ENCODE assay signal across 8 cellular contexts in the genomic region with DNA sequence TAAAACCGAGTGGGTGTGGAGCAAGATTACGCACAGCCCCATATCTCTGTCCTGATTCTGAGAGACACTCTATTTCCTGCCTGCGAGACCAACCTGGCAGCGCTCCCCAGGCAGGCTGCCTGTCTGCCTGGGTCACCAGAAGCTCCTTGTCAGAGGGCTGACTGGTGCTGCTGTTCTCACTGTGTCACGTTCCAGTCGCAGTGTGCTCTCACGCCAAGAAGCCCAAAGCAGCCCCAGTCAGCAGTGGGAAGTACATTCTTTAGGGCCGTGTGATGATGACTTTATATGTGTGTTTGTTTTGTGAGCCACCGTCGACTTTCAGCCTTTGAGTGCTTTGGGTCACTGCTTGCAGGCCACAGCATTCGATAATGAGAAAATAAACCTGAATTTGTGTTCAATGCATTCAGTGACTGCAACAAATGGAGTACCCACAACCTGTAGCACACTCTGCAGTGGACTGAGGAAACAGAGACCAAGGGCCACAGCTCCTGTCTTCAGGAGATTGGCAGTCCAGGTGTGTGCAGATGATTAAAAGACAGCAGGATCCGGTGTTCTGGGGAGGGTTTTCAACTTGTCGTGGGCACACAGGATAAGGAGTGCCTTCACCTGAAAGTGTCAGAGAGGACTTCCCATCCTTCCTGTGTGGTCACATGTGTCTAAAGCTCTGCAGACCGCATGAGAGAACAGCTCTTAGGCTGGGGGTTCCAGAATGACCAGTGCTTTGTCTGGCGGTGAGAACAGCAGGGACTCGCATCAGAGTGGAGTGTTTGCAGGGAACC. TPM values are rescaled to one million over a fixed set of nuclear protein-coding genes. Genes with fewer than 3 reads are reported as not detected.
DNase-seq lines count a peak whose midpoint lies in the region; ATAC-seq and TF ChIP-seq lines count a peak whose summit lies in the region.

No MANE protein-coding gene starts in this region.

- H3K9me3 Mint-ChIP-seq in activated naive CD8-positive, alpha-beta T cell treated with anti-CD3 and anti-CD28 coated beads, Interleukin-2, amount 10 ng/mL, durations not matched to agents 7 days and 5 days = no peaks in the 10 kb centered on the region

- H3K4me1 Mint-ChIP-seq in activated naive CD8-positive, alpha-beta T cell treated with anti-CD3 and anti-CD28 coated beads, Interleukin-2, amount 10 ng/mL, durations not matched to agents 7 days and 5 days = peaks cover 48% of the 10 kb centered on the region

- peak overlapping the region; percentile 58 for H3K4me3 Mint-ChIP-seq in activated naive CD8-positive, alpha-beta T cell treated with anti-CD3 and anti-CD28 coated beads, Interleukin-2, amount 10 ng/mL, durations not matched to agents 7 days and 5 days

- POLR2A ChIA-PET in activated naive CD8-positive, alpha-beta T cell treated with anti-CD3 and anti-CD28 coated beads, Interleukin-2, amount 10 ng/mL, durations not matched to agents 7 days and 5 days (lab: Charles Lee) = interaction anchor here (1.1 to 1.2 kb wide), 3 partner anchors 14 to 92 kb away, joined by 3 read pairs; no protein-coding TSS in a partner anchor

- no peaks in the 10 kb centered on the region for H3K36me3 ChIP-seq in sigmoid colon

- intact Hi-C loops in sigmoid colon (cut with DNase I) = no loop called here

- no peak overlapping the region for H3K4me3 ChIP-seq in sigmoid colon

- peaks cover 23 to 79% (median 60%) of the 10 kb centered on the region in 3 donors for H3K27me3 ChIP-seq in sigmoid colon

- TF ChIP-seq CTCF in sigmoid colon (IDR thresholded peaks at IDR 0.05) = no peak

- TF ChIP-seq EP300 in sigmoid colon (IDR thresholded peaks at IDR 0.05) = no peak

- H3K4me1 ChIP-seq in sigmoid colon = peaks cover 0 to 22% (median 16%) of the 10 kb centered on the region in 4 donors

- DNase-seq in CD1c-positive myeloid dendritic cell (ENCODE audit: extremely low spot score) (peak; percentile 39), left lobe of liver (ENCODE audit: low spot score) (no peak), KBM-7 (no peak), sigmoid colon (no peak), NCI-H226 (no peak)
- peak; percentile 47 for DNase-seq in activated naive CD8-positive, alpha-beta T cell treated with anti-CD3 and anti-CD28 coated beads, Interleukin-2, amount 10 ng/mL, durations not matched to agents 7 days and 5 days
- no peak for DNase-seq in activated CD8-positive, alpha-beta memory T cell treated with anti-CD3 and anti-CD28 coated beads, Interleukin-2, amount 50 U/mL, for 48 hours

- peaks cover 20% of the 10 kb centered on the region for H3K27me3 Mint-ChIP-seq in activated naive CD8-positive, alpha-beta T cell treated with anti-CD3 and anti-CD28 coated beads, Interleukin-2, amount 10 ng/mL, durations not matched to agents 7 days and 5 days

- in situ Hi-C loops in KBM-7 (cut with MboI; ENCODE audit: low pct_unique_long_range_greater_than_20kb, low sequenced_read_pairs) = no loop called here

- ATAC-seq in HG03460 (IDR thresholded peaks at IDR 0.05; ENCODE audit: unreplicated experiment) = peak; percentile 36
- peak; percentile 77 for ATAC-seq in activated naive CD8-positive, alpha-beta T cell treated with anti-CD3 and anti-CD28 coated beads, Interleukin-2, amount 10 ng/mL, durations not matched to agents 7 days and 5 days (ENCODE audit: low read depth)
- ATAC-seq in left lobe of liver = peak; percentile 25

- peaks cover 5% of the 10 kb centered on the region for H3K36me3 Mint-ChIP-seq in activated naive CD8-positive, alpha-beta T cell treated with anti-CD3 and anti-CD28 coated beads, Interleukin-2, amount 10 ng/mL, durations not matched to agents 7 days and 5 days

- H3K27ac Mint-ChIP-seq in activated naive CD8-positive, alpha-beta T cell treated with anti-CD3 and anti-CD28 coated beads, Interleukin-2, amount 10 ng/mL, durations not matched to agents 7 days and 5 days = peak overlapping the region; percentile 74

- no peaks in the 10 kb centered on the region for H3K9me3 ChIP-seq in sigmoid colon

- H3K27ac ChIP-seq in sigmoid colon = no peak overlapping the region

- no peak for TF ChIP-seq POLR2A in sigmoid colon (IDR thresholded peaks at IDR 0.05)

- 9 to 38% methylated on average over 16 of the region's 16 CpGs for WGBS in sigmoid colon, 2 donors

RNA-seq across cellular contexts. Expression of a gene that starts 4.8 kb away (rescaled TPM):
- 1 to 10 TPM; 7.5 to 8.0 TPM for total RNA-seq in activated naive CD8-positive, alpha-beta T cell treated with anti-CD3 and anti-CD28 coated beads, Interleukin-2, amount 10 ng/mL, durations not matched to agents 7 days and 5 days
- 1.1 TPM for total RNA-seq in left lobe of liver
- 1 to 10 TPM; 2.1 to 6.1 (median 4.3) TPM for total RNA-seq in sigmoid colon
- polyA plus RNA-seq in sigmoid colon = 10 to 100 TPM in 1 of 3 donors, 1 to 10 TPM in 2; 2.4 to 19.9 (median 2.8) TPM

Comparison
In these comparisons a context has a peak if more than half of its experiments do, and no peak if none do; other contexts are left out.
1. DNase-seq: peak in CD1c-positive myeloid dendritic cell (single experiment) and activated naive CD8-positive, alpha-beta T cell treated with anti-CD3 and anti-CD28 coated beads, Interleukin-2, amount 10 ng/mL, durations not matched to agents 7 days and 5 days (single experiment); none in left lobe of liver (single experiment), KBM-7 (single experiment), sigmoid colon (single experiment), NCI-H226 (single experiment) and activated CD8-positive, alpha-beta memory T cell treated with anti-CD3 and anti-CD28 coated beads, Interleukin-2, amount 50 U/mL, for 48 hours (single experiment).
2. ATAC-seq: peak in every context shown above with its lines; median percentile 77 in activated naive CD8-positive, alpha-beta T cell treated with anti-CD3 and anti-CD28 coated beads, Interleukin-2, amount 10 ng/mL, durations not matched to agents 7 days and 5 days; 36 in HG03460; 25 in left lobe of liver.